1 cellular context compared by ENCODE assay signal in genomic region chr12:56127888-56128668, GRCh38.
TF ChIP-seq lines count a peak whose summit lies in the region.

ESYT1 (plus strand) TSS chr12:56128267; CDS start chr12:56128320, 53 bp downstream.

TF ChIP-seq in K562, 482 proteins besides CTCF, POLR2A, EP300 and RAD21 (continued from another document and continues in another):
- TF ChIP-seq NEUROD1 (IDR thresholded peaks at IDR 0.05; ENCODE audit: borderline replicate concordance, low read depth, low read length, partially characterized antibody) (no peak), MCM2 (IDR thresholded peaks at IDR 0.05; ENCODE audit: low read depth) (no peak), ZNF766 (CRISPR knock-in tag; conservative IDR thresholded peaks at IDR 0.05) (no peak), FIP1L1 (IDR thresholded peaks at IDR 0.05; ENCODE audit: low read depth, low read length, poor library complexity, severe bottlenecking) (peak; percentile 71), JUN (IDR thresholded peaks at IDR 0.05; ENCODE audit: borderline replicate concordance, low read depth, low read length) (peak; percentile 98), JUN (CRISPR knock-in tag; IDR thresholded peaks at IDR 0.05; ENCODE audit: borderline replicate concordance) (no peak), ZNF277 (CRISPR knock-in tag; IDR thresholded peaks at IDR 0.05; ENCODE audit: borderline replicate concordance) (no peak), PHB (CRISPR knock-in tag; IDR thresholded peaks at IDR 0.05) (peak; percentile 22; the same call in 1 of the 2 replicates), NCOA6 (IDR thresholded peaks at IDR 0.05) (no peak), ZSCAN32 (CRISPR knock-in tag; IDR thresholded peaks at IDR 0.05) (no peak), PURB (CRISPR knock-in tag; IDR thresholded peaks at IDR 0.05; ENCODE audit: low read depth) (no peak), ZHX1 (conservative IDR thresholded peaks at IDR 0.05; ENCODE audit: low read length) (no peak), ZNF174 (CRISPR knock-in tag; IDR thresholded peaks at IDR 0.05) (no peak), KLF1 (tag; IDR thresholded peaks at IDR 0.05) (no peak), RBBP5 (IDR thresholded peaks at IDR 0.05; ENCODE audit: borderline replicate concordance, insufficient read depth, low read length, poor library complexity, severe bottlenecking) (no peak), HOXB6 (CRISPR knock-in tag; IDR thresholded peaks at IDR 0.05; ENCODE audit: borderline replicate concordance) (no peak), NR3C1 (CRISPR knock-in tag; IDR thresholded peaks at IDR 0.05) (no peak), KDM4B (IDR thresholded peaks at IDR 0.05; ENCODE audit: borderline replicate concordance in 2 of 2, low read depth in 1 of 2) (0 out of 4 replicates have a peak, but pooled peaks of 1 of the 2 experiments have one; percentile 22), SPI1 (IDR thresholded peaks at IDR 0.05; ENCODE audit: borderline replicate concordance, low read depth, low read length) (no peak), MED1 (CRISPR knock-in tag; IDR thresholded peaks at IDR 0.05; ENCODE audit: borderline replicate concordance) (no peak), KAT2B (IDR thresholded peaks at IDR 0.05; ENCODE audit: low read depth, low read length) (no peak), ERF (CRISPR knock-in tag; IDR thresholded peaks at IDR 0.05) (no peak), XRCC4 (IDR thresholded peaks at IDR 0.05; ENCODE audit: extremely low read depth, insufficient read depth, insufficient read length) (no peak), ZBTB33 (CRISPR knock-in tag; IDR thresholded peaks at IDR 0.05) (no peak), TGIF2 (CRISPR knock-in tag; IDR thresholded peaks at IDR 0.05) (no peak), MYBL2 (IDR thresholded peaks at IDR 0.05; ENCODE audit: low read depth) (no peak), MYBL2 (CRISPR knock-in tag; IDR thresholded peaks at IDR 0.05; ENCODE audit: borderline replicate concordance) (no peak), NELFE (IDR thresholded peaks at IDR 0.05; ENCODE audit: insufficient read depth, insufficient read length) (no peak), NONO (IDR thresholded peaks at IDR 0.05; ENCODE audit: low read depth in 2 of 2, low read length in 1 of 2) (no peak), ZKSCAN1 (IDR thresholded peaks at IDR 0.05; ENCODE audit: low read depth, low read length) (no peak), ADNP (tag; IDR thresholded peaks at IDR 0.05) (no peak), CBX5 (IDR thresholded peaks at IDR 0.05; ENCODE audit: borderline replicate concordance, low read depth) (no peak), ZNF165 (CRISPR knock-in tag; IDR thresholded peaks at IDR 0.05; ENCODE audit: borderline replicate concordance) (no peak), ZSCAN29 (IDR thresholded peaks at IDR 0.05) (no peak), ZNF76 (CRISPR knock-in tag; IDR thresholded peaks at IDR 0.05; ENCODE audit: borderline replicate concordance) (no peak), SRSF3 (IDR thresholded peaks at IDR 0.05; ENCODE audit: insufficient read depth, low read length) (0 out of 2 replicates have a peak, but pooled peaks have one; percentile 49), KLF10 (CRISPR knock-in tag; IDR thresholded peaks at IDR 0.05) (no peak), STAT5A (IDR thresholded peaks at IDR 0.05; ENCODE audit: borderline replicate concordance, low read length) (no peak), SLC30A9 (CRISPR knock-in tag; IDR thresholded peaks at IDR 0.05) (no peak), DEAF1 (CRISPR knock-in tag; IDR thresholded peaks at IDR 0.05) (no peak), FOS (IDR thresholded peaks at IDR 0.05; ENCODE audit: extremely low read depth, insufficient read length) (peak; percentile 54), DACH1 (IDR thresholded peaks at IDR 0.05; ENCODE audit: partially characterized antibody) (no peak), SMAD3 (CRISPR knock-in tag; conservative IDR thresholded peaks at IDR 0.05) (no peak), KLF13 (tag; IDR thresholded peaks at IDR 0.05; ENCODE audit: borderline replicate concordance, low read depth) (no peak), E4F1 (CRISPR knock-in tag; IDR thresholded peaks at IDR 0.05; ENCODE audit: borderline replicate concordance) (no peak), CGGBP1 (CRISPR knock-in tag; IDR thresholded peaks at IDR 0.05) (no peak), SUPT5H (IDR thresholded peaks at IDR 0.05) (peak; percentile 89), RBM34 (IDR thresholded peaks at IDR 0.05; ENCODE audit: borderline replicate concordance, insufficient read depth, low read length) (no peak), ZKSCAN3 (CRISPR knock-in tag; IDR thresholded peaks at IDR 0.05) (no peak), SAFB2 (IDR thresholded peaks at IDR 0.05; ENCODE audit: borderline replicate concordance, low read depth, low read length, severe bottlenecking) (no peak), CREM (IDR thresholded peaks at IDR 0.05; ENCODE audit: low read depth) (peak; percentile 94), MAX (CRISPR knock-in tag; IDR thresholded peaks at IDR 0.05) (peak; percentile 73), LEF1 (IDR thresholded peaks at IDR 0.05) (peak; percentile 23; the same call in 1 of the 2 replicates), ZNF408 (CRISPR knock-in tag; IDR thresholded peaks at IDR 0.05; ENCODE audit: low read depth) (no peak), ZC3H4 (CRISPR knock-in tag; IDR thresholded peaks at IDR 0.05; ENCODE audit: borderline replicate concordance) (0 out of 2 replicates have a peak, but pooled peaks have one; percentile 24), MYNN (IDR thresholded peaks at IDR 0.05) (no peak), MYNN (CRISPR knock-in tag; IDR thresholded peaks at IDR 0.05) (no peak), ELK3 (CRISPR knock-in tag; IDR thresholded peaks at IDR 0.05) (no peak), ZNF512 (tag; IDR thresholded peaks at IDR 0.05) (no peak)
